Comparison of ENCODE assay signal across 17 cellular contexts in genomic region chr15:67720556-67721175, GRCh38.
DNase-seq lines count a peak whose midpoint lies in the region; ATAC-seq, FAIRE-seq and TF ChIP-seq lines count a peak whose summit lies in the region.
"Had no signal": no experiment of that assay in that cellular context is flagged by ENCODE, and none has a peak within 500 bp of the region (broad histone marks: within the 10 kb centered on the region; RNA-seq: fewer than 3 reads in every experiment).

No MANE protein-coding gene starts in this region.

- intact Hi-C loops in K562 (cut with micrococcal nuclease) (no loop called here), esophagus muscularis mucosa (cut with DNase I) (no loop called here)

- peak overlapping the region; percentile 65; the same call in 1 of the 2 replicates for H2AFZ ChIP-seq in K562 (ENCODE audit: low read depth, low read length)

- TF ChIP-seq EP300 in K562 (IDR thresholded peaks at IDR 0.05; ENCODE audit: low read length), result 0 out of 2 replicates have a peak, but pooled peaks have one; percentile 16
- no peak for TF ChIP-seq EP300 in esophagus muscularis mucosa (IDR thresholded peaks at IDR 0.05)

- TF ChIP-seq POLR2A in K562 (conservative IDR thresholded peaks at IDR 0.05), result no peak
- TF ChIP-seq POLR2A in H54 (IDR thresholded peaks at IDR 0.05; ENCODE audit: low read depth, low read length), result no peak
- TF ChIP-seq POLR2A in esophagus muscularis mucosa (IDR thresholded peaks at IDR 0.05; ENCODE audit: low read depth), result no peak

- no peak overlapping the region for H3K27ac Mint-ChIP-seq in mesothelial cell of epicardium
- H3K27ac Mint-ChIP-seq: dendritic cell treated with granulocyte-macrophage colony-stimulating factor and Interleukin-4, amounts not matched to agents 40 ng/mL and 50 ng/mL, for 4 days had no signal

- H3K4me1 Mint-ChIP-seq in mesothelial cell of epicardium, result peaks cover 30% of the 10 kb centered on the region

- H3K9me1 ChIP-seq in K562 (ENCODE audit: control insufficient read depth, insufficient read depth, low read length), result no peaks in the 10 kb centered on the region

- WGBS in K562 (ENCODE audit: insufficient coverage, low coverage, missing lambda C conversion rate), result 30% methylated on average over 8 of the region's 8 CpGs
- 81% methylated on average over 8 of the region's 8 CpGs for WGBS in esophagus muscularis mucosa

- no peaks in the 10 kb centered on the region for H3K9me3 ChIP-seq in K562 (replicated peaks; ENCODE audit: control insufficient read depth, insufficient read depth, low read depth, low read length)
- no peaks in the 10 kb centered on the region for H3K9me3 ChIP-seq in esophagus muscularis mucosa
- H3K9me3 ChIP-seq: suprapubic skin had no signal

- H3K27me3 Mint-ChIP-seq in mesothelial cell of epicardium (ENCODE audit: low read depth), result no peaks in the 10 kb centered on the region
- H3K27me3 Mint-ChIP-seq: dendritic cell treated with granulocyte-macrophage colony-stimulating factor and Interleukin-4, amounts not matched to agents 40 ng/mL and 50 ng/mL, for 4 days had no signal

- TF ChIP-seq CTCF in K562 (IDR thresholded peaks at IDR 0.05 in 2 of 3, conservative IDR thresholded peaks at IDR 0.05 in 1 of 3; ENCODE audit: insufficient read depth in 2 of 3, low read depth in 1 of 3, low read length in 3 of 3) (no peak), esophagus muscularis mucosa (IDR thresholded peaks at IDR 0.05) (no peak), mesothelial cell of epicardium (IDR thresholded peaks at IDR 0.05; ENCODE audit: unreplicated experiment) (no peak)

- no TSS peak for BruUV-seq in K562 (replicated peaks; lab: Mats Ljungman, UMichigan)

- no peaks in the 10 kb centered on the region for H3K9me3 Mint-ChIP-seq in mesothelial cell of epicardium
- H3K9me3 Mint-ChIP-seq: dendritic cell treated with granulocyte-macrophage colony-stimulating factor and Interleukin-4, amounts not matched to agents 40 ng/mL and 50 ng/mL, for 4 days had no signal

- peak overlapping the region; percentile 6; the same call in 1 of the 3 replicates for H3K27ac ChIP-seq in K562 (ENCODE audit: extremely low read depth, low read depth, low read length)
- no peak overlapping the region for H3K27ac ChIP-seq in esophagus muscularis mucosa (replicated peaks in 1 of 4)
- H3K27ac ChIP-seq: suprapubic skin had no signal

- H3K4me3 ChIP-seq in K562, result no peak overlapping the region
- H3K4me3 ChIP-seq in esophagus muscularis mucosa, result no peak overlapping the region
- H3K4me3 ChIP-seq: suprapubic skin had no signal

- H3K4me1 ChIP-seq in K562 (replicated peaks in 1 of 2; ENCODE audit: control insufficient read depth in 2 of 2, insufficient read depth in 2 of 2, low read length in 2 of 2) (peaks cover 0 to 8% of the 10 kb centered on the region in 2 experiments; a peak in 3 of 5 replicates), esophagus muscularis mucosa (no peaks in the 10 kb centered on the region)

- DNase-seq in SIG-M5 treated with dmso at 0.1 percent for 504 hours (lab: John Stamatoyannopoulos, UW; ENCODE audit: unreplicated experiment), result peak; percentile 27
- DNase-seq in SIG-M5 (lab: John Stamatoyannopoulos, UW), result no peak
- peak; percentile 82 to 91 for DNase-seq in NOMO-1 (lab: John Stamatoyannopoulos, UW; ENCODE audit: unreplicated experiment in 2 of 2)
- DNase-seq in K562 (ENCODE audit: extremely low read depth in 1 of 4, low spot score in 3 of 4), result peak in 2 of 4 experiments; percentile 37 to 61
- no peak for DNase-seq in H54 (ENCODE audit: insufficient read length, low spot score)
- DNase-seq in esophagus muscularis mucosa (ENCODE audit: extremely low spot score), result no peak
- DNase-seq in mesothelial cell of epicardium (ENCODE audit: low spot score in 2 of 2, unreplicated experiment in 2 of 2), result no peak
- DNase-seq: activated CD4-positive, CD25-positive, alpha-beta regulatory T cell treated with anti-CD3 and anti-CD28 coated beads, Interleukin-2, amount 50 U/mL, for 72 hours; head of caudate nucleus; NCI-H1105 treated with DMSO at 0.1 percent for 48 hours; NCI-H345; T-helper 1 cell had no signal

- H3K9ac ChIP-seq in K562 (ENCODE audit: insufficient read depth in 1 of 2, low read depth in 2 of 2, low read length in 2 of 2), result peak overlapping the region in 1 of 2 experiments; percentile 14; a peak in 1 of 4 replicates

- H4K20me1 ChIP-seq in K562 (replicated peaks; ENCODE audit: control insufficient read depth, insufficient read depth, low read length), result no peaks in the 10 kb centered on the region

- ATAC-seq in K562 (peak; percentile 91), HG02678 (IDR thresholded peaks at IDR 0.05; ENCODE audit: unreplicated experiment) (no peak)
- ATAC-seq: left lobe of liver had no signal

- CTCF ChIA-PET in K562 (lab: Yijun Ruan, JAX; ENCODE audit: low intra/inter-chr PET ratio), result no interaction called here

- no peaks in the 10 kb centered on the region for H3K79me2 ChIP-seq in K562 (ENCODE audit: control insufficient read depth, insufficient read depth, low read length)

- H3K36me3 ChIP-seq in K562 (ENCODE audit: control insufficient read depth, insufficient read depth, low read length) (no peaks in the 10 kb centered on the region), esophagus muscularis mucosa (peaks cover 0 to 4% (median 0%) of the 10 kb centered on the region in 4 donors)
- H3K36me3 ChIP-seq: suprapubic skin had no signal

- FAIRE-seq in K562 (lab: Jason Lieb, UNC), result peak; percentile 90
- no peak for FAIRE-seq in H54 (lab: Jason Lieb, UNC)
- FAIRE-seq: GM19239 had no signal

- H3K36me3 Mint-ChIP-seq in mesothelial cell of epicardium, result peaks cover 8% of the 10 kb centered on the region

- in situ Hi-C loops in K562 (cut with MboI), result no loop called here

- peak overlapping the region; percentile 40; the same call in 1 of the 2 replicates for H3K4me2 ChIP-seq in K562 (ENCODE audit: insufficient read depth, low read length)

- H3K27me3 ChIP-seq in K562 (ENCODE audit: control insufficient read depth in 2 of 2, insufficient read depth in 2 of 2, low read length in 2 of 2), result no peaks in the 10 kb centered on the region
- no peaks in the 10 kb centered on the region for H3K27me3 ChIP-seq in esophagus muscularis mucosa
- H3K27me3 ChIP-seq: suprapubic skin had no signal

- POLR2A ChIA-PET in K562 (lab: Yijun Ruan, JAX), result interaction anchor here (0.5 to 1.3 kb wide), 6 partner anchors 11 to 1660 kb away, joined by 3 to 8 read pairs (median 4); no protein-coding TSS in a partner anchor

- H3K4me3 Mint-ChIP-seq in mesothelial cell of epicardium, result no peak overlapping the region
- H3K4me3 Mint-ChIP-seq: dendritic cell treated with granulocyte-macrophage colony-stimulating factor and Interleukin-4, amounts not matched to agents 40 ng/mL and 50 ng/mL, for 4 days had no signal

- no peak for TF ChIP-seq RAD21 in K562 (CRISPR knock-in tag; conservative IDR thresholded peaks at IDR 0.05 in 1 of 2, IDR thresholded peaks at IDR 0.05 in 1 of 2)

TF ChIP-seq in K562, 482 proteins besides CTCF, POLR2A, EP300 and RAD21 (continues in another document):
- TF ChIP-seq MTA3 (IDR thresholded peaks at IDR 0.05; ENCODE audit: borderline replicate concordance) (0 out of 2 replicates have a peak, but pooled peaks have one; percentile 26), ETV1 (tag; conservative IDR thresholded peaks at IDR 0.05; ENCODE audit: low read depth) (peak; percentile 19; the same call in 1 of the 2 replicates), SOX6 (IDR thresholded peaks at IDR 0.05) (0 out of 2 replicates have a peak, but pooled peaks have one; percentile 40), ATF1 (CRISPR knock-in tag; IDR thresholded peaks at IDR 0.05) (no peak), ATF1 (tag; IDR thresholded peaks at IDR 0.05) (0 out of 2 replicates have a peak, but pooled peaks have one; percentile 9), ZNF431 (CRISPR knock-in tag; IDR thresholded peaks at IDR 0.05) (no peak), CEBPG (CRISPR knock-in tag; IDR thresholded peaks at IDR 0.05) (no peak), CEBPG (tag; conservative IDR thresholded peaks at IDR 0.05 in 1 of 2, IDR thresholded peaks at IDR 0.05 in 1 of 2) (0 out of 4 replicates have a peak, but pooled peaks of 1 of the 2 experiments have one; percentile 8), MYBL2 (IDR thresholded peaks at IDR 0.05; ENCODE audit: low read depth) (no peak), MYBL2 (CRISPR knock-in tag; IDR thresholded peaks at IDR 0.05; ENCODE audit: borderline replicate concordance) (no peak), BHLHE40 (IDR thresholded peaks at IDR 0.05; ENCODE audit: low read length) (no peak), TEAD4 (IDR thresholded peaks at IDR 0.05; ENCODE audit: low read length) (peak; percentile 31; the same call in 1 of the 2 replicates), TEAD4 (CRISPR knock-in tag; IDR thresholded peaks at IDR 0.05; ENCODE audit: borderline replicate concordance) (no peak), MTA1 (IDR thresholded peaks at IDR 0.05; ENCODE audit: borderline replicate concordance) (peak; percentile 39; the same call in 1 of the 2 replicates), JUND (IDR thresholded peaks at IDR 0.05; ENCODE audit: borderline replicate concordance, low read depth, low read length) (no peak), JUND (tag; IDR thresholded peaks at IDR 0.05; ENCODE audit: borderline replicate concordance, low read depth, low read length) (peak; percentile 35; the same call in 1 of the 3 replicates), HOMEZ (CRISPR knock-in tag; IDR thresholded peaks at IDR 0.05) (no peak), SMARCB1 (IDR thresholded peaks at IDR 0.05; ENCODE audit: insufficient read length, low read depth) (peak; percentile 76), HDAC8 (tag; IDR thresholded peaks at IDR 0.05) (no peak), KAT8 (IDR thresholded peaks at IDR 0.05; ENCODE audit: low read depth) (no peak), HOXB6 (CRISPR knock-in tag; IDR thresholded peaks at IDR 0.05; ENCODE audit: borderline replicate concordance) (no peak), ATF7 (IDR thresholded peaks at IDR 0.05) (peak; percentile 32; the same call in 1 of the 2 replicates), SMARCE1 (IDR thresholded peaks at IDR 0.05) (peak; percentile 90), SAP30 (IDR thresholded peaks at IDR 0.05; ENCODE audit: borderline replicate concordance, insufficient read depth, low read depth, low read length, poor library complexity, severe bottlenecking) (no peak)

Comparison
In these comparisons a context has a peak if more than half of its experiments do, and no peak if none do; other contexts are left out.
1. DNase-seq: peak in SIG-M5 treated with dmso at 0.1 percent for 504 hours (single experiment) and NOMO-1 (2 of 2); none in SIG-M5 (single experiment), H54 (single experiment), esophagus muscularis mucosa (single experiment) and mesothelial cell of epicardium (0 of 2).